In genomic region chr9:4662108-4662988, GRCh38 we compare ENCODE assay signal across 1 cellular context.
A peak's percentile ranks its signal among the peaks of the same experiment; 100 is the strongest.
TF ChIP-seq lines count a peak whose summit lies in the region.

Gene PLPP6, plus strand, starts transcription at chr9:4662294. Its CDS starts 82 bp downstream, at chr9:4662376.

TF ChIP-seq in GM23338, 12 proteins besides CTCF, POLR2A, EP300 and RAD21 (continued from another document):
- TF ChIP-seq ZNF114 (CRISPR knock-in tag; IDR thresholded peaks at IDR 0.05) (no peak), ETS1 (IDR thresholded peaks at IDR 0.05) (peak; percentile 66), POLR2AphosphoS5 (IDR thresholded peaks at IDR 0.05; ENCODE audit: low read depth) (peak; percentile 71), NANOG (IDR thresholded peaks at IDR 0.05; ENCODE audit: borderline replicate concordance) (no peak), STAT1 (IDR thresholded peaks at IDR 0.05; ENCODE audit: unreplicated experiment) (no peak), ZNF331 (CRISPR knock-in tag; IDR thresholded peaks at IDR 0.05; ENCODE audit: low read depth) (no peak)
